10 cellular contexts compared by ENCODE assay signal in genomic region chr1:216722841-216723240, GRCh38. TPM values are rescaled to one million over a fixed set of nuclear protein-coding genes. Genes with fewer than 3 reads are reported as not detected.
DNase-seq lines count a peak whose midpoint lies in the region; ATAC-seq, FAIRE-seq and TF ChIP-seq lines count a peak whose summit lies in the region.
"Had no signal": no experiment of that assay in that cellular context is flagged by ENCODE, and none has a peak within 500 bp of the region (broad histone marks: within the 10 kb centered on the region; RNA-seq: fewer than 3 reads in every experiment).

No MANE protein-coding gene starts in this region.

- peaks cover 17% of the 10 kb centered on the region for H3F3A ChIP-seq in neural cell (ENCODE audit: insufficient read depth, low read length, poor library complexity, severe bottlenecking)

- peak overlapping the region; percentile 67 for H3K4me3 ChIP-seq in neural cell (ENCODE audit: low read length)

- TF ChIP-seq EP300 in neural cell (conservative IDR thresholded peaks at IDR 0.05; ENCODE audit: poor library complexity, severe bottlenecking): peak; percentile 86

- H3K36me3 Mint-ChIP-seq in glutamatergic neuron (ENCODE audit: unreplicated experiment): no peaks in the 10 kb centered on the region
- H3K36me3 Mint-ChIP-seq: activated naive CD4-positive, alpha-beta T cell treated with anti-CD3 and anti-CD28 coated beads, Interleukin-2, amount 10 ng/mL, durations not matched to agents 7 days and 5 days had no signal

- H3K9me3 ChIP-seq in neural cell (ENCODE audit: low read length): no peaks in the 10 kb centered on the region

- peak overlapping the region; percentile 63 for H3K27ac ChIP-seq in neural cell (ENCODE audit: low read length)

- H3K79me2 ChIP-seq in neural cell (replicated peaks; ENCODE audit: insufficient read depth, low read length): peaks cover 21% of the 10 kb centered on the region

- H3K9ac ChIP-seq in neural cell (ENCODE audit: low read length): peak overlapping the region; percentile 34

- no peaks in the 10 kb centered on the region for H3K27me3 ChIP-seq in neural cell (ENCODE audit: insufficient read depth, low read depth, low read length)

- no peak for TF ChIP-seq CTCF in glutamatergic neuron (IDR thresholded peaks at IDR 0.05; ENCODE audit: partially characterized antibody, unreplicated experiment)
- no peak for TF ChIP-seq CTCF in neural cell (IDR thresholded peaks at IDR 0.05; ENCODE audit: poor library complexity, severe bottlenecking)

- no peak for ATAC-seq in HG02938 (IDR thresholded peaks at IDR 0.05; ENCODE audit: unreplicated experiment)

- H4K20me1 ChIP-seq in neural cell (ENCODE audit: insufficient read depth): no peaks in the 10 kb centered on the region

- peak overlapping the region; percentile 94 for H3K4me3 Mint-ChIP-seq in glutamatergic neuron (ENCODE audit: unreplicated experiment)
- H3K4me3 Mint-ChIP-seq: activated naive CD4-positive, alpha-beta T cell treated with anti-CD3 and anti-CD28 coated beads, Interleukin-2, amount 10 ng/mL, durations not matched to agents 7 days and 5 days had no signal

- DNase-seq in COR-L47 (lab: John Stamatoyannopoulos, UW) (peak; percentile 52), NCI-H748 (lab: John Stamatoyannopoulos, UW; ENCODE audit: unreplicated experiment) (peak; percentile 53), glutamatergic neuron (no peak), OCI-M2 (lab: John Stamatoyannopoulos, UW; ENCODE audit: unreplicated experiment) (no peak), islet precursor cell (no peak), GM12892 (ENCODE audit: insufficient read length) (no peak)
- DNase-seq: activated naive CD4-positive, alpha-beta T cell treated with anti-CD3 and anti-CD28 coated beads, Interleukin-2, amount 10 ng/mL, durations not matched to agents 7 days and 5 days had no signal

- H2AFZ ChIP-seq in neural cell (ENCODE audit: low read depth, low read length): no peak overlapping the region

- H3K4me1 Mint-ChIP-seq in glutamatergic neuron (ENCODE audit: low read depth, unreplicated experiment): peaks cover 24% of the 10 kb centered on the region
- H3K4me1 Mint-ChIP-seq: activated naive CD4-positive, alpha-beta T cell treated with anti-CD3 and anti-CD28 coated beads, Interleukin-2, amount 10 ng/mL, durations not matched to agents 7 days and 5 days had no signal

- no peaks in the 10 kb centered on the region for H3K27me3 Mint-ChIP-seq in glutamatergic neuron (ENCODE audit: unreplicated experiment)

- TF ChIP-seq POLR2A in GM12892 (IDR thresholded peaks at IDR 0.05; ENCODE audit: low read depth, low read length): no peak

- no peaks in the 10 kb centered on the region for H3K36me3 ChIP-seq in neural cell (ENCODE audit: insufficient read depth, low read length)

- TF ChIP-seq RAD21 in neural cell (conservative IDR thresholded peaks at IDR 0.05): no peak

- peak overlapping the region; percentile 14 for H3K27ac Mint-ChIP-seq in glutamatergic neuron (ENCODE audit: unreplicated experiment)
- H3K27ac Mint-ChIP-seq: activated naive CD4-positive, alpha-beta T cell treated with anti-CD3 and anti-CD28 coated beads, Interleukin-2, amount 10 ng/mL, durations not matched to agents 7 days and 5 days had no signal

- H3K4me2 ChIP-seq in neural cell (ENCODE audit: low read length): peak overlapping the region; percentile 77

- no peaks in the 10 kb centered on the region for H3K9me2 ChIP-seq in neural cell (ENCODE audit: insufficient read depth, low read length)

- no peak for FAIRE-seq in GM12892 (lab: Jason Lieb, UNC)

- H3K9me3 Mint-ChIP-seq in glutamatergic neuron (ENCODE audit: unreplicated experiment): peaks cover 1% of the 10 kb centered on the region
- H3K9me3 Mint-ChIP-seq: activated naive CD4-positive, alpha-beta T cell treated with anti-CD3 and anti-CD28 coated beads, Interleukin-2, amount 10 ng/mL, durations not matched to agents 7 days and 5 days had no signal

TF ChIP-seq in neural cell, 6 proteins besides CTCF, POLR2A, EP300 and RAD21:
- TF ChIP-seq TAF1 (IDR thresholded peaks at IDR 0.05; ENCODE audit: low read depth) (no peak), POLR2AphosphoS5 (IDR thresholded peaks at IDR 0.05) (peak; percentile 31), MXI1 (conservative IDR thresholded peaks at IDR 0.05; ENCODE audit: poor library complexity, severe bottlenecking) (no peak), SMC3 (conservative IDR thresholded peaks at IDR 0.05; ENCODE audit: poor library complexity) (no peak), EZH2 (IDR thresholded peaks at IDR 0.05; ENCODE audit: borderline replicate concordance, insufficient read depth, low read length, poor library complexity, severe bottlenecking) (no peak)
- TF ChIP-seq, protein P1, sequence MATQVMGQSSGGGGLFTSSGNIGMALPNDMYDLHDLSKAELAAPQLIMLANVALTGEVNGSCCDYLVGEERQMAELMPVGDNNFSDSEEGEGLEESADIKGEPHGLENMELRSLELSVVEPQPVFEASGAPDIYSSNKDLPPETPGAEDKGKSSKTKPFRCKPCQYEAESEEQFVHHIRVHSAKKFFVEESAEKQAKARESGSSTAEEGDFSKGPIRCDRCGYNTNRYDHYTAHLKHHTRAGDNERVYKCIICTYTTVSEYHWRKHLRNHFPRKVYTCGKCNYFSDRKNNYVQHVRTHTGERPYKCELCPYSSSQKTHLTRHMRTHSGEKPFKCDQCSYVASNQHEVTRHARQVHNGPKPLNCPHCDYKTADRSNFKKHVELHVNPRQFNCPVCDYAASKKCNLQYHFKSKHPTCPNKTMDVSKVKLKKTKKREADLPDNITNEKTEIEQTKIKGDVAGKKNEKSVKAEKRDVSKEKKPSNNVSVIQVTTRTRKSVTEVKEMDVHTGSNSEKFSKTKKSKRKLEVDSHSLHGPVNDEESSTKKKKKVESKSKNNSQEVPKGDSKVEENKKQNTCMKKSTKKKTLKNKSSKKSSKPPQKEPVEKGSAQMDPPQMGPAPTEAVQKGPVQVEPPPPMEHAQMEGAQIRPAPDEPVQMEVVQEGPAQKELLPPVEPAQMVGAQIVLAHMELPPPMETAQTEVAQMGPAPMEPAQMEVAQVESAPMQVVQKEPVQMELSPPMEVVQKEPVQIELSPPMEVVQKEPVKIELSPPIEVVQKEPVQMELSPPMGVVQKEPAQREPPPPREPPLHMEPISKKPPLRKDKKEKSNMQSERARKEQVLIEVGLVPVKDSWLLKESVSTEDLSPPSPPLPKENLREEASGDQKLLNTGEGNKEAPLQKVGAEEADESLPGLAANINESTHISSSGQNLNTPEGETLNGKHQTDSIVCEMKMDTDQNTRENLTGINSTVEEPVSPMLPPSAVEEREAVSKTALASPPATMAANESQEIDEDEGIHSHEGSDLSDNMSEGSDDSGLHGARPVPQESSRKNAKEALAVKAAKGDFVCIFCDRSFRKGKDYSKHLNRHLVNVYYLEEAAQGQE (IDR thresholded peaks at IDR 0.05; ENCODE audit: borderline replicate concordance): no peak

RNA-seq across cellular contexts. Expression of gene ESRRG, which starts 0.4 kb away (rescaled TPM):
- 9.0 TPM for total RNA-seq in glutamatergic neuron (ENCODE audit: unreplicated experiment)
- 3.7 and 4.9 TPM in 2 replicates for polyA plus RNA-seq in neural cell
- polyA minus RNA-seq in neural cell: 16.1 and 30.1 TPM in 2 replicates
- polyA plus RNA-seq in GM12892 (2012; ENCODE audit: missing spikeins): not detected
- total RNA-seq: T-helper 2 cell treated with Interferon-gamma antibody and Interleukin-4, amounts not matched to agents 100 ng/mL and 5 ng/mL, for 36 hours had no signal

Comparison
In these comparisons a context has a peak if more than half of its experiments do, and no peak if none do; other contexts are left out.
1. DNase-seq: peak in COR-L47 (single experiment) and NCI-H748 (single experiment); none in glutamatergic neuron (single experiment), OCI-M2 (single experiment), islet precursor cell (single experiment) and GM12892 (single experiment).